ENCODE assay signal across 8 cellular contexts in the genomic region with DNA sequence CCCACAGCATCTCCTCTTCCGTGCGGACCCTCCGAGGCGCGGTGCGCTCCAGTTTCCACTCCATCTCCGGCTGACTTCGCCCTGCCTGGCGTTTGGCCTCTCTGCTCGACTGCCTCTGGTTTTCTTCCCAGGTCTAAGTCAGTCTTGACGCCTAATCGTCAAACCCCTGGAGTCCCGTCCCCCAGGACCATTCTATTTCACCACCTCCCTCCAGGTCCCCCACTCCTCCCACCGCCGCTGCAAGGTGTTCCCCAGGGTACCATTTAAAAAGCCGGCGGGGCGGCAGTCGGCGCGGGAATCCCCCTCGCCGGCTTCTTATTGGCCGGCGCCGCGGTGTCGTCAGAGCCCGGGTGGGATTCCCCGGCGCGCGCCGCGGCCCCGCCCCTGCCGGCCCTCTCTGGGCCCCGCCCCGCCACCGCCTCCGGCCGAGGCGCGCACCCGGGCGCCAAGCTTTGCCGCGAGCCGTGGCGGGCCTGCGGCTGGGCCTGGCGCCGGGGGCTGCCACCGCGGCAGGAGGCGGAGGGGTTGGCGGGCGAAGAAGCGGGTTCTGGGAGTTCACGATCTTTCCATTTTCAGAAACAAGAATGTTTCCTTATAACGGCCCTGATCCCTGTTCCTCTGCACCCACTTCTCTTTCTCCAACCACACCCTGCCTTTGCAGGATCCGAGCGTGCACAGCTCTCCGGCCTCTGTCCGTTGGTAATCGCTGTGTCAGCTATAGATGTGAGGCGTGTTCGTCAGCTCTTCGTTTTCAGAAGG. TPM values are rescaled to one million over a fixed set of nuclear protein-coding genes. Genes with fewer than 3 reads are reported as not detected.
DNase-seq lines count a peak whose midpoint lies in the region; ATAC-seq and TF ChIP-seq lines count a peak whose summit lies in the region.

A gene with protein sequence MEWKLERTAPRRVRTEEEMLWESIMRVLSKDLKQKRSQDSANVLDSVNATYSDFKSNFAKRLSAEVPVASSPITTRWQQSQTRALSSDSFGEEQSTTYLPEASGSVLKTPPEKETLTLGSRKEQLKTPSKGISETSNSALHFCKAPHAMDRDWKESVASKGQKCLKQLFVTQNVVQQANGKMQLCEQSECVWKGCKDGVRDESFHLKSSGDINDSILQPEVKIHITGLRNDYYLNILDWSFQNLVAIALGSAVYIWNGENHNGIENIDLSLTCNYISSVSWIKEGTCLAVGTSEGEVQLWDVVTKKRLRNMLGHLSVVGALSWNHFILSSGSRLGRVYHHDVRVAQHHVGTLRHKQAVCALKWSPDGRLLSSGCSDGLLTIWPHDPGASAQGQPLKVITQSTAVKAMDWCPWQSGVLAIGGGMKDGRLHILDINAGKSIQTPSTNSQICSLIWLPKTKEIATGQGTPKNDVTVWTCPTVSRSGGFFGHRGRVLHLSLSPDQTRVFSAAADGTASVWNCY (minus strand): TSS at position 241 of the 759 bp plus-strand sequence. CDS start 177 bp downstream, at position 64.

- H3K36me3 Mint-ChIP-seq in naive thymus-derived CD8-positive, alpha-beta T cell = peaks cover 0 to 2% (median 2%) of the 10 kb centered on the region in 3 donors
- H3K36me3 Mint-ChIP-seq in stimulated activated effector memory CD8-positive, alpha-beta T cell treated with anti-CD3 and anti-CD28 coated beads, Interleukin-12 subunit alpha, Interleukin-12 subunit beta, amount 100 ng/mL, for 72 hours = no peaks in the 10 kb centered on the region

- DNase-seq in COLO829 (ENCODE audit: low spot score) (peak; percentile 44), HS-5 (ENCODE audit: low read depth) (peak; percentile 49), activated T-cell treated with anti-CD3 and anti-CD28 coated beads for 48 hours (ENCODE audit: low read depth) (peak; percentile 77), esophagus squamous epithelium (lab: John Stamatoyannopoulos, UW) (no peak)
- peak; percentile 29 to 79 (median 66) for DNase-seq in naive thymus-derived CD8-positive, alpha-beta T cell
- DNase-seq in stimulated activated effector memory CD8-positive, alpha-beta T cell treated with anti-CD3 and anti-CD28 coated beads, Interleukin-12 subunit alpha, Interleukin-12 subunit beta, amount 100 ng/mL, for 72 hours (ENCODE audit: low spot score in 2 of 2) = peak; percentile 69 to 86

- H3K9me3 Mint-ChIP-seq in naive thymus-derived CD8-positive, alpha-beta T cell = peaks cover 0 to 5% (median 0%) of the 10 kb centered on the region in 9 donors
- H3K9me3 Mint-ChIP-seq in stimulated activated effector memory CD8-positive, alpha-beta T cell treated with anti-CD3 and anti-CD28 coated beads, Interleukin-12 subunit alpha, Interleukin-12 subunit beta, amount 100 ng/mL, for 72 hours = no peaks in the 10 kb centered on the region

- peak within 1 kb of the TSS; percentile 91 for H3K4me3 ChIP-seq in OCI-LY3 (ENCODE audit: low read length)
- peak within 1 kb of the TSS; percentile 25 to 66 (median 48) for H3K4me3 ChIP-seq in esophagus squamous epithelium

- TF ChIP-seq POLR2A in esophagus squamous epithelium (IDR thresholded peaks at IDR 0.05) = no peak

- no peaks in the 10 kb centered on the region for H3K9me3 ChIP-seq in OCI-LY3 (ENCODE audit: insufficient read depth, low read length)
- H3K9me3 ChIP-seq in esophagus squamous epithelium = no peaks in the 10 kb centered on the region

- H3K9ac ChIP-seq in OCI-LY3 (ENCODE audit: low read length) = peak within 1 kb of the TSS; percentile 75

- H3K27ac Mint-ChIP-seq in naive thymus-derived CD8-positive, alpha-beta T cell = peak within 1 kb of the TSS in 8 of 10 donors; percentile 24 to 89 (median 74)
- H3K27ac Mint-ChIP-seq in stimulated activated effector memory CD8-positive, alpha-beta T cell treated with anti-CD3 and anti-CD28 coated beads, Interleukin-12 subunit alpha, Interleukin-12 subunit beta, amount 100 ng/mL, for 72 hours = no peak within 1 kb of the TSS

- intact Hi-C loops in esophagus squamous epithelium (cut with DNase I) = no loop called here

- POLR2A ChIA-PET in naive thymus-derived CD8-positive, alpha-beta T cell (lab: Charles Lee) = no interaction called here

- H3K4me1 ChIP-seq in OCI-LY3 (ENCODE audit: low read length) = peaks cover 45% of the 10 kb centered on the region
- H3K4me1 ChIP-seq in esophagus squamous epithelium = peaks cover 11 to 40% (median 26%) of the 10 kb centered on the region in 3 donors

- H3K27me3 ChIP-seq in OCI-LY3 (ENCODE audit: low read depth, low read length) (peaks cover 23% of the 10 kb centered on the region), esophagus squamous epithelium (peaks cover 3 to 77% (median 22%) of the 10 kb centered on the region in 4 donors)

- H3K27me3 Mint-ChIP-seq in naive thymus-derived CD8-positive, alpha-beta T cell = peaks cover 46 to 73% (median 66%) of the 10 kb centered on the region in 5 donors

- H2AFZ ChIP-seq in OCI-LY3 (ENCODE audit: low read depth, low read length) = peak within 1 kb of the TSS; percentile 71

- peaks cover 15 to 39% (median 34%) of the 10 kb centered on the region in 4 donors for H3K4me1 Mint-ChIP-seq in naive thymus-derived CD8-positive, alpha-beta T cell
- H3K4me1 Mint-ChIP-seq in stimulated activated effector memory CD8-positive, alpha-beta T cell treated with anti-CD3 and anti-CD28 coated beads, Interleukin-12 subunit alpha, Interleukin-12 subunit beta, amount 100 ng/mL, for 72 hours = peaks cover 33% of the 10 kb centered on the region

- WGBS in esophagus squamous epithelium, 2 donors = 0% methylated on average over 13 to 21 of the region's 69 CpGs

- H3K4me2 ChIP-seq in OCI-LY3 (ENCODE audit: low read length) = peak within 1 kb of the TSS; percentile 99

- no peaks in the 10 kb centered on the region for H4K20me1 ChIP-seq in OCI-LY3 (ENCODE audit: insufficient read depth, low read length)

- peak within 1 kb of the TSS; percentile 71 to 93 (median 90) for H3K4me3 Mint-ChIP-seq in naive thymus-derived CD8-positive, alpha-beta T cell
- H3K4me3 Mint-ChIP-seq in stimulated activated effector memory CD8-positive, alpha-beta T cell treated with anti-CD3 and anti-CD28 coated beads, Interleukin-12 subunit alpha, Interleukin-12 subunit beta, amount 100 ng/mL, for 72 hours = peak within 1 kb of the TSS; percentile 79

- H3K79me2 ChIP-seq in OCI-LY3 (ENCODE audit: low read length) = no peaks in the 10 kb centered on the region

- TF ChIP-seq CTCF in OCI-LY3 (IDR thresholded peaks at IDR 0.05; ENCODE audit: low read depth, low read length) = no peak
- no peak for TF ChIP-seq CTCF in esophagus squamous epithelium (IDR thresholded peaks at IDR 0.05)

- H3K36me3 ChIP-seq in OCI-LY3 (replicated peaks; ENCODE audit: low read depth, low read length) (no peaks in the 10 kb centered on the region), esophagus squamous epithelium (no peaks in the 10 kb centered on the region)

- peak; percentile 93 for ATAC-seq in GM21381 (IDR thresholded peaks at IDR 0.05; ENCODE audit: unreplicated experiment)
- peak; percentile 75 to 80 for ATAC-seq in naive thymus-derived CD8-positive, alpha-beta T cell
- peak; percentile 93 for ATAC-seq in stimulated activated effector memory CD8-positive, alpha-beta T cell treated with anti-CD3 and anti-CD28 coated beads, Interleukin-12 subunit alpha, Interleukin-12 subunit beta, amount 100 ng/mL, for 72 hours

- peak within 1 kb of the TSS; percentile 56 for H3K27ac ChIP-seq in OCI-LY3 (ENCODE audit: low read length)
- no peak within 1 kb of the TSS for H3K27ac ChIP-seq in esophagus squamous epithelium

RNA-seq across cellular contexts. Expression of the gene that starts here (rescaled TPM):
- total RNA-seq in esophagus squamous epithelium = not detected
- total RNA-seq in naive thymus-derived CD8-positive, alpha-beta T cell = not detected
- not detected for polyA plus RNA-seq in naive thymus-derived CD8-positive, alpha-beta T cell

Comparison
In these comparisons a context has a peak if more than half of its experiments do, and no peak if none do; other contexts are left out.
1. Peak in DNase-seq and ATAC-seq in naive thymus-derived CD8-positive, alpha-beta T cell; RNA of the gene not detected or under 1 TPM.